In genomic region chr11:17287058-17287457, GRCh38 we compare ENCODE assay signal across 23 cellular contexts.
"Had no signal": no experiment of that assay in that cellular context is flagged by ENCODE, and none has a peak within 500 bp of the region (broad histone marks: within the 10 kb centered on the region; RNA-seq: fewer than 3 reads in every experiment).

No MANE protein-coding gene starts in this region.

- H3K9me3 ChIP-seq: adrenal gland, breast epithelium, gastrocnemius medialis, heart left ventricle, left ventricle myocardium inferior, prostate gland, right atrium auricular region, tibial artery had no signal

- H3K9me3 Mint-ChIP-seq: activated T-helper 1 cell treated with anti-CD3 and anti-CD28 coated beads, Interleukin-12 subunit alpha, Interleukin-12 subunit beta, Interleukin-2, Interleukin-4 antibody, amounts not matched to agents 30 ng/mL and 10 ng/mL and 1 ng/mL, durations not matched to agents 14 hours and 24 hours and 36 hours; neural progenitor cell had no signal

- H3K4me3 ChIP-seq: adrenal gland, breast epithelium, gastrocnemius medialis, heart left ventricle, left ventricle myocardium inferior, neural progenitor cell, prostate gland, right atrium auricular region, tibial artery had no signal

- H3K4me1 Mint-ChIP-seq: neural progenitor cell had no signal

- H3K36me3 ChIP-seq: breast epithelium, neural progenitor cell, prostate gland had no signal

- H3K27me3 ChIP-seq: adrenal gland, breast epithelium, gastrocnemius medialis, heart left ventricle, neural progenitor cell, right atrium auricular region, tibial artery had no signal

- DNase-seq: activated CD4-positive, alpha-beta T cell treated with anti-CD3 and anti-CD28 coated beads for 4 hours; activated gamma-delta T cell treated with Interleukin-2 at 50 U/mL for 16 hours; activated T-cell treated with anti-CD3 and anti-CD28 coated beads for 4 hours; adrenal gland; cerebellar nuclear complex; effector CD4-positive, alpha-beta T cell; gastrocnemius medialis; heart left ventricle; kidney glomerular epithelial cell; left ventricle myocardium inferior; mammary epithelial cell; midbrain; stimulated activated CD4-positive, alpha-beta T cell treated with anti-CD3 and anti-CD28 coated beads, Interleukin-12 subunit alpha, Interleukin-12 subunit beta, amount 100 ng/mL, for 4 hours; stimulated activated CD4-positive, alpha-beta T cell treated with anti-CD3 and anti-CD28 coated beads, Interleukin-1b, Interleukin-23, amount 100 ng/mL, for 48 hours; stimulated activated CD8-positive, alpha-beta memory T cell treated with anti-CD3 and anti-CD28 coated beads, Interleukin-4, amount 100 ng/mL, for 48 hours; stimulated activated naive CD4-positive, alpha-beta T cell treated with Interleukin-2 at 50 U/mL for 16 hours; tibial artery had no signal

- ATAC-seq: esophagus mucosa, gastrocnemius medialis, heart left ventricle had no signal

- H3K27ac ChIP-seq: adrenal gland, breast epithelium, gastrocnemius medialis, heart left ventricle, left ventricle myocardium inferior, neural progenitor cell, prostate gland, right atrium auricular region, tibial artery had no signal

- H3K27ac Mint-ChIP-seq: neural progenitor cell had no signal

- H3K4me1 ChIP-seq: adrenal gland, breast epithelium, left ventricle myocardium inferior, neural progenitor cell, prostate gland, right atrium auricular region, tibial artery had no signal

- H3K4me3 Mint-ChIP-seq: activated T-helper 1 cell treated with anti-CD3 and anti-CD28 coated beads, Interleukin-12 subunit alpha, Interleukin-12 subunit beta, Interleukin-2, Interleukin-4 antibody, amounts not matched to agents 30 ng/mL and 10 ng/mL and 1 ng/mL, durations not matched to agents 14 hours and 24 hours and 36 hours; neural progenitor cell had no signal
